In the genomic region with DNA sequence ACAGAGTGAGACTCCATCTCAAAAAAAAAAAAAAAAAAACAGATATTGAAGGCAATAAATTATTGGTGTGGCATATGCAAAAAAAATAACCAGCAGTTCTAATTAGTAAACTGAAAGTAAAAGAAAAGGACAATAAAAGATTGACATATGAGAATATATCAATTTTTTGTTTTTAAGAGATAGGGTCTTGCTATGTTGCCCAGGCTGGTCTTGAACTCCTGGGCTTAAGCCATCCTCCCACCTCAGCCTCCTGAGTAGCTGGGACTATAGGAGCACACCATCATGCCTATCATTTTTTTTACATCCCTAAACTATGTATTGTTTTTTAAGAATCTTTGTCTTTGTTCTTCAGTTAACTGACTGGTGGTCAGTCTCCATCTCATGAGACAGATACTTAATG, we compare ENCODE assay signal across 7 cellular contexts.
"Had no signal": no experiment of that assay in that cellular context is flagged by ENCODE, and none has a peak within 500 bp of the region (broad histone marks: within the 10 kb centered on the region; RNA-seq: fewer than 3 reads in every experiment).

No MANE protein-coding gene starts in this region.

- DNase-seq: H9, HCEC 1CT, Kasumi-1, KG1 had no signal

- ATAC-seq: GM23338 had no signal

- H2AFZ ChIP-seq: GM23338 had no signal

- H3K4me3 ChIP-seq: GM23338 had no signal

- FAIRE-seq: H1, HTR-8/SVneo had no signal

- H3K4me2 ChIP-seq: GM23338 had no signal
